Comparison of ENCODE assay signal across 8 cellular contexts in genomic region chr4:153248641-153249198, GRCh38. TPM values are rescaled to one million over a fixed set of nuclear protein-coding genes. Genes with fewer than 3 reads are reported as not detected.
DNase-seq lines count a peak whose midpoint lies in the region; ATAC-seq and TF ChIP-seq lines count a peak whose summit lies in the region.

No MANE protein-coding gene starts in this region.

- no peaks in the 10 kb centered on the region for H4K20me1 ChIP-seq in MM.1S (ENCODE audit: insufficient read depth, low read length)

- no peaks in the 10 kb centered on the region for H3K36me3 ChIP-seq in MM.1S (replicated peaks; ENCODE audit: insufficient read depth, low read length)
- no peaks in the 10 kb centered on the region for H3K36me3 ChIP-seq in thyroid gland

- H3K9me3 ChIP-seq in MM.1S (replicated peaks; ENCODE audit: insufficient read depth, low read length) (no peaks in the 10 kb centered on the region), thyroid gland (no peaks in the 10 kb centered on the region)

- intact Hi-C loops in thyroid gland (cut with DNase I), result no loop called here

- H2AFZ ChIP-seq in MM.1S (ENCODE audit: low read length), result peak overlapping the region; percentile 88

- TF ChIP-seq POLR2A in thyroid gland (IDR thresholded peaks at IDR 0.05), result no peak

- no peaks in the 10 kb centered on the region for H3K27me3 ChIP-seq in MM.1S (replicated peaks; ENCODE audit: insufficient read depth, low read length)
- H3K27me3 ChIP-seq in thyroid gland, result no peaks in the 10 kb centered on the region

- DNase-seq in DMS53 treated with DMSO at 0.1 percent for 48 hours (lab: John Stamatoyannopoulos, UW; ENCODE audit: unreplicated experiment), result peak; percentile 22
- no peak for DNase-seq in DMS53 (lab: John Stamatoyannopoulos, UW)
- no peak for DNase-seq in MM.1S
- no peak for DNase-seq in astrocyte of the cerebellum (ENCODE audit: low read depth)
- peak; percentile 84 for DNase-seq in left kidney (ENCODE audit: low read depth, low spot score)
- peak in 1 of 2 donors; percentile 33 for DNase-seq in thyroid gland

- ATAC-seq in GM18498 (IDR thresholded peaks at IDR 0.05; ENCODE audit: unreplicated experiment) (no peak), GM21825 (IDR thresholded peaks at IDR 0.05; ENCODE audit: unreplicated experiment) (no peak)

- H3K27ac ChIP-seq in MM.1S (ENCODE audit: low read length) (no peak overlapping the region; the same call in 1 of the 2 replicates), thyroid gland (peak overlapping the region; percentile 54 to 76 (median 73))

- H3K9ac ChIP-seq in MM.1S (ENCODE audit: low read length), result peak overlapping the region; percentile 43; the same call in 1 of the 2 replicates

- H3K79me2 ChIP-seq in MM.1S (ENCODE audit: low read length), result no peaks in the 10 kb centered on the region

- H3F3A ChIP-seq in MM.1S (ENCODE audit: insufficient read depth, low read length), result no peaks in the 10 kb centered on the region

- H3K4me3 ChIP-seq in MM.1S (ENCODE audit: low read length) (peak overlapping the region; percentile 73), astrocyte of the cerebellum (ENCODE audit: low read depth, low read length) (peak overlapping the region; percentile 50), thyroid gland (replicated peaks in 1 of 3) (peak overlapping the region in 2 of 3 donors; percentile 32 to 38)

- TF ChIP-seq CTCF in MM.1S (IDR thresholded peaks at IDR 0.05; ENCODE audit: low read length) (no peak; the same call in 1 of the 2 replicates), astrocyte of the cerebellum (IDR thresholded peaks at IDR 0.05; ENCODE audit: low read depth, low read length, missing control alignments) (no peak), thyroid gland (IDR thresholded peaks at IDR 0.05) (no peak)

- in situ Hi-C loops in astrocyte of the cerebellum (cut with HindIII; ENCODE audit: low sequenced_read_pairs), result no loop called here

- H3K4me1 ChIP-seq in MM.1S (ENCODE audit: low read length) (no peaks in the 10 kb centered on the region), thyroid gland (peaks cover 32 to 41% of the 10 kb centered on the region in 2 donors)

- H3K4me2 ChIP-seq in MM.1S (ENCODE audit: low read depth, low read length), result peak overlapping the region; percentile 89

- WGBS in thyroid gland, 2 donors, result 17% methylated on average over 14 of the region's 14 CpGs

- no peaks in the 10 kb centered on the region for H3K9me2 ChIP-seq in MM.1S (replicated peaks; ENCODE audit: insufficient read depth, low read length)

RNA-seq across cellular contexts. Expression of gene TRIM2, which starts 44.5 kb away (rescaled TPM):
- total RNA-seq in thyroid gland, result 100 to 1,000 TPM; 146 to 229 (median 192) TPM

Comparison
In these comparisons a context has a peak if more than half of its experiments do, and no peak if none do; other contexts are left out.
1. DNase-seq: peak in DMS53 treated with DMSO at 0.1 percent for 48 hours (single experiment) and left kidney (single experiment); none in DMS53 (single experiment), MM.1S (single experiment) and astrocyte of the cerebellum (single experiment).
2. Peak in every context shown above with its lines, with median percentiles within 50 percentile points of each other: H3K4me3 ChIP-seq.